Comparison of ENCODE assay signal across 29 cellular contexts in the genomic region with DNA sequence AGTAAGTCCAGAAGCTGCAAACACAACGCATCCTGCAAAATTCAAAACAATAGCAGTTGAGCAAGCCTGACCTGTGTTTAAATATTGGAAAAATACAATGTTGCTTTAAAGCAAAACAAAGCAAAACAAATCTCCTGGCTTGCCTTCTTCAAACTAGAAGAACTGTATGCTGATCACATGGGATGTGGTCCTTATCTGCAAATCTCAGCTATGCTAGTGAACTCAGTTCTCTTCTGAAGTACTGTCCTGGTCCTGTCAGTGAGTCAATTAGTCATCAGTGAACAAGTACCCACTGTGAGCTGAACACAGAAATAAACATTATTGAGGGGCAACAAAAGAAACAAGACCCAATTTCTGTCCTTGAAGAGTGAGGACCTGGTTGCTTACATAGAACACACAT.
"Had no signal": no experiment of that assay in that cellular context is flagged by ENCODE, and none has a peak within 500 bp of the region (broad histone marks: within the 10 kb centered on the region; RNA-seq: fewer than 3 reads in every experiment).

No MANE protein-coding gene starts in this region.

- H3K27ac ChIP-seq: body of pancreas, esophagus muscularis mucosa, foreskin keratinocyte, gastrocnemius medialis, heart left ventricle, WERI-Rb-1 had no signal

- H3K9me3 ChIP-seq: body of pancreas, esophagus muscularis mucosa, gastrocnemius medialis, heart left ventricle had no signal

- H3K4me3 ChIP-seq: body of pancreas, esophagus muscularis mucosa, gastrocnemius medialis, heart left ventricle had no signal

- H3K4me1 ChIP-seq: body of pancreas, esophagus muscularis mucosa, foreskin keratinocyte, gastrocnemius medialis, heart left ventricle had no signal

- H3K36me3 ChIP-seq: esophagus muscularis mucosa, gastrocnemius medialis, heart left ventricle, WERI-Rb-1 had no signal

- DNase-seq: activated B cell treated with CpG ODN at 0.5 μM for 24 hours; activated CD4-positive, alpha-beta T cell treated with anti-CD3 and anti-CD28 coated beads for 48 hours; activated CD4-positive, alpha-beta T cell treated with anti-CD3 and anti-CD28 coated beads, Interleukin-2, amount 50 U/mL, for 1 hour; activated CD4-positive, alpha-beta T cell treated with anti-CD3 and anti-CD28 coated beads, Interleukin-2, amount 50 U/mL, for 48 hours; activated CD8-positive, alpha-beta memory T cell treated with anti-CD3 and anti-CD28 coated beads for 24 hours; activated CD8-positive, alpha-beta T cell treated with anti-CD3 and anti-CD28 coated beads for 36 hours; activated effector memory CD4-positive, alpha-beta T cell treated with Interleukin-2 at 50 U/mL for 16 hours; activated gamma-delta T cell treated with Interleukin-2 at 50 U/mL for 16 hours; activated naive CD4-positive, alpha-beta T cell treated with anti-CD3 and anti-CD28 coated beads, Interleukin-2, amount 50 U/mL, for 16 hours; activated naive CD4-positive, alpha-beta T cell treated with Interleukin-2 at 50 U/mL for 16 hours; activated T-cell treated with anti-CD3 and anti-CD28 coated beads, Interleukin-2, amount 50 U/mL, for 4 hours; amniotic stem cell; anterior cingulate cortex; body of pancreas; caudate nucleus; cortex of kidney; dermis blood vessel endothelial cell; effector CD4-positive, alpha-beta T cell; effector memory CD8-positive, alpha-beta T cell; erythroblast; foreskin keratinocyte; gastrocnemius medialis; glutamatergic neuron; heart left ventricle; T1000; WERI-Rb-1 had no signal

- ATAC-seq: activated CD4-positive, CD25-positive, alpha-beta regulatory T cell treated with anti-CD3 and anti-CD28 coated beads, Interleukin-2, amount 50 U/mL, for 24 hours; activated CD8-positive, alpha-beta T cell treated with anti-CD3 and anti-CD28 coated beads for 36 hours; activated T-cell treated with anti-CD3 and anti-CD28 coated beads, Interleukin-2, amount 50 U/mL, for 4 hours; activated T-helper 17 cell treated with anti-CD3 and anti-CD28 coated beads, Interleukin-2, amount 50 U/mL, for 72 hours; body of pancreas; effector memory CD8-positive, alpha-beta T cell; foreskin keratinocyte; gastrocnemius medialis; heart left ventricle had no signal

- H3K27me3 ChIP-seq: body of pancreas, esophagus muscularis mucosa, foreskin keratinocyte, gastrocnemius medialis, heart left ventricle had no signal
